8 cellular contexts compared by ENCODE assay signal in genomic region chr6:36827261-36828079, GRCh38. TPM values are rescaled to one million over a fixed set of nuclear protein-coding genes. Genes with fewer than 3 reads are reported as not detected.
A peak's percentile ranks its signal among the peaks of the same experiment; 100 is the strongest.
DNase-seq lines count a peak whose midpoint lies in the region; ATAC-seq lines count a peak whose summit lies in the region.

No MANE protein-coding gene starts in this region.

- ATAC-seq in GM19455 (IDR thresholded peaks at IDR 0.05; ENCODE audit: unreplicated experiment) (no peak), HG03439 (IDR thresholded peaks at IDR 0.05; ENCODE audit: unreplicated experiment) (no peak), GM21786 (IDR thresholded peaks at IDR 0.05; ENCODE audit: unreplicated experiment) (no peak)

- DNase-seq in NCI-H446 treated with DMSO at 0.1 percent for 48 hours (lab: John Stamatoyannopoulos, UW) (peak; percentile 12), caudate nucleus (lab: John Stamatoyannopoulos, UW) (peak in 5 of 61 donors; percentile 11 to 44 (median 16)), myocyte (ENCODE audit: low read depth) (peak; percentile 71), putamen (ENCODE audit: low spot score) (no peak)

- H3K4me2 ChIP-seq in BLaER1 treated with 17β-estradiol and CSF1 and Interleukin-3, amounts not matched to agents 10 nM and 100 nM: peak overlapping the region; percentile 65 to 93 (median 85)

- H3K27ac ChIP-seq in BLaER1 treated with 17β-estradiol and CSF1 and Interleukin-3, amounts not matched to agents 10 nM and 100 nM: peak overlapping the region; percentile 28 to 86 (median 71); a peak in 21 of 22 replicates
- H3K27ac ChIP-seq in caudate nucleus (ENCODE audit: low read depth, low read length): peak overlapping the region; percentile 77

- peak overlapping the region in 10 of 11 experiments; percentile 22 to 74 (median 63); a peak in 20 of 22 replicates for H3K9ac ChIP-seq in BLaER1 treated with 17β-estradiol and CSF1 and Interleukin-3, amounts not matched to agents 10 nM and 100 nM

- peaks cover 58 to 73% (median 67%) of the 10 kb centered on the region in 10 experiments for H3K4me1 ChIP-seq in BLaER1 treated with 17β-estradiol and CSF1 and Interleukin-3, amounts not matched to agents 10 nM and 100 nM

- H3K9me3 ChIP-seq in BLaER1 treated with 17β-estradiol and CSF1 and Interleukin-3, amounts not matched to agents 10 nM and 100 nM (replicated peaks in 1 of 11): peaks cover 0 to 5% (median 3%) of the 10 kb centered on the region in 11 experiments; a peak in 6 of 22 replicates

- H4K20me1 ChIP-seq in BLaER1 treated with 17β-estradiol and CSF1 and Interleukin-3, amounts not matched to agents 10 nM and 100 nM: no peaks in the 10 kb centered on the region

- no peaks in the 10 kb centered on the region for H3K27me3 ChIP-seq in BLaER1 treated with 17β-estradiol and CSF1 and Interleukin-3, amounts not matched to agents 10 nM and 100 nM

- H3K36me3 ChIP-seq in BLaER1 treated with 17β-estradiol and CSF1 and Interleukin-3, amounts not matched to agents 10 nM and 100 nM: no peaks in the 10 kb centered on the region

- peak overlapping the region in 4 of 10 experiments; percentile 1 to 26 (median 14); a peak in 5 of 20 replicates for H3K4me3 ChIP-seq in BLaER1 treated with 17β-estradiol and CSF1 and Interleukin-3, amounts not matched to agents 10 nM and 100 nM

RNA-seq across cellular contexts. Expression of gene CPNE5, which starts 11.8 kb away (rescaled TPM):
- total RNA-seq in myocyte: 0.13 and 1.2 TPM in 2 replicates
- 0.15 TPM for polyA plus RNA-seq in myocyte (2012)

RNA-seq across cellular contexts. Expression of gene PPIL1, which starts 47.1 kb away (rescaled TPM):
- 28.4 and 31.3 TPM in 2 replicates for total RNA-seq in myocyte
- 22.5 TPM for polyA plus RNA-seq in myocyte (2012)

RNA-seq across cellular contexts. Expression of gene C6orf89, which starts 58.3 kb away (rescaled TPM):
- 44.8 and 65.6 TPM in 2 replicates for total RNA-seq in myocyte
- polyA plus RNA-seq in myocyte (2012): 50.8 TPM
